ENCODE assay signal across 7 cellular contexts in genomic region chr2:219279151-219279915, GRCh38. TPM values are rescaled to one million over a fixed set of nuclear protein-coding genes. Genes with fewer than 3 reads are reported as not detected.
A peak's percentile ranks its signal among the peaks of the same experiment; 100 is the strongest.
DNase-seq lines count a peak whose midpoint lies in the region; ATAC-seq, FAIRE-seq and TF ChIP-seq lines count a peak whose summit lies in the region.

Gene DNAJB2 (plus strand): TSS chr2:219279366. CDS start chr2:219279834, 468 bp downstream.

- H3K9me3 ChIP-seq in body of pancreas: no peaks in the 10 kb centered on the region

- DNase-seq in NCI-H2107 treated with DMSO at 0.1 percent for 48 hours (lab: John Stamatoyannopoulos, UW; ENCODE audit: unreplicated experiment) (peak; percentile 82), body of pancreas (peak; percentile 99), iPS DF 19.7 (ENCODE audit: low read depth, low spot score) (peak; percentile 78), sciatic nerve (ENCODE audit: low spot score) (peak; percentile 99)

- peak within 1 kb of the TSS; percentile 28 to 35 for H3K4me3 ChIP-seq in body of pancreas

- peaks cover 37% of the 10 kb centered on the region for H3K4me1 ChIP-seq in body of pancreas

- peak; percentile 62 for FAIRE-seq in TTC549 (lab: Jason Lieb, UNC)

- H3K27ac ChIP-seq in body of pancreas: peak within 1 kb of the TSS; percentile 95 to 99 (median 96)

- H3K27me3 ChIP-seq in body of pancreas: no peaks in the 10 kb centered on the region

- ATAC-seq in GM18520 (IDR thresholded peaks at IDR 0.05; ENCODE audit: unreplicated experiment) (peak; percentile 75), HG03064 (IDR thresholded peaks at IDR 0.05; ENCODE audit: low read depth, unreplicated experiment) (peak; percentile 90), body of pancreas (peak; percentile 95), sciatic nerve (peak; percentile 97)

- TF ChIP-seq CTCF in body of pancreas (IDR thresholded peaks at IDR 0.05): peak in 1 of 7 experiments; percentile 12

- WGBS in body of pancreas, 2 donors: 0% methylated on average over 8 to 52 of the region's 65 CpGs

- peaks cover 0 to 16% of the 10 kb centered on the region in 2 donors for H3K36me3 ChIP-seq in body of pancreas (replicated peaks in 1 of 2; ENCODE audit: insufficient read depth in 1 of 2, low read depth in 2 of 2)

- intact Hi-C loops in body of pancreas (cut with DNase I): no loop called here
- intact Hi-C loops in sciatic nerve (cut with DNase I): no loop called here

- TF ChIP-seq POLR2A in body of pancreas (IDR thresholded peaks at IDR 0.05): peak; percentile 89 to 96 (median 93)

RNA-seq across cellular contexts. Expression of gene DNAJB2, which starts in this region (rescaled TPM):
- total RNA-seq in body of pancreas (10 to 100 TPM; 60.3 to 68.0 TPM), sciatic nerve (120 TPM)

Comparison
In these comparisons a context has a peak if more than half of its experiments do, and no peak if none do; other contexts are left out.
1. Peak in every context shown above with its lines: DNase-seq, ATAC-seq, H3K4me3 ChIP-seq and H3K27ac ChIP-seq.